ENCODE assay signal across 1 cellular context in the genomic region with DNA sequence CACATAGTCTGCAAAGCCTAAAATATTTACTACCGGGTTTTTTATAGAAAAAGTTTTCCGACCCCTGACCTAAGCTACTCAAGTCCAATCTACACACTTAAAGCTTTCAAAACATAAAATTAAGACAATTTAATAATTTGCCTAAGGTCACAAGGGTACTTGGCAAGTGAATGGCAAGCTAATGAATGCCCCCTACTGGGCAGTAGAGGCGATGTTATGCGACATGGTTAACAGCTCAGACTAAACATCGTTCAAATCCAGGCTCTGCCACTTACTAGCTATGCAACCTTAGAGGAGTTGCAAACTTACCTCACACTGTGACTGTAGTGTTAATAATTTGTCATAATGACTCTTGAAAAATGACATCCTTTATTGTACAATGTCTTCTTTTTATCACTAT.
TF ChIP-seq lines count a peak whose summit lies in the region.

No MANE protein-coding gene starts in this region.

TF ChIP-seq in WTC11, 78 proteins besides CTCF, POLR2A, EP300 and RAD21 (continued from another document):
- TF ChIP-seq, protein P1, sequence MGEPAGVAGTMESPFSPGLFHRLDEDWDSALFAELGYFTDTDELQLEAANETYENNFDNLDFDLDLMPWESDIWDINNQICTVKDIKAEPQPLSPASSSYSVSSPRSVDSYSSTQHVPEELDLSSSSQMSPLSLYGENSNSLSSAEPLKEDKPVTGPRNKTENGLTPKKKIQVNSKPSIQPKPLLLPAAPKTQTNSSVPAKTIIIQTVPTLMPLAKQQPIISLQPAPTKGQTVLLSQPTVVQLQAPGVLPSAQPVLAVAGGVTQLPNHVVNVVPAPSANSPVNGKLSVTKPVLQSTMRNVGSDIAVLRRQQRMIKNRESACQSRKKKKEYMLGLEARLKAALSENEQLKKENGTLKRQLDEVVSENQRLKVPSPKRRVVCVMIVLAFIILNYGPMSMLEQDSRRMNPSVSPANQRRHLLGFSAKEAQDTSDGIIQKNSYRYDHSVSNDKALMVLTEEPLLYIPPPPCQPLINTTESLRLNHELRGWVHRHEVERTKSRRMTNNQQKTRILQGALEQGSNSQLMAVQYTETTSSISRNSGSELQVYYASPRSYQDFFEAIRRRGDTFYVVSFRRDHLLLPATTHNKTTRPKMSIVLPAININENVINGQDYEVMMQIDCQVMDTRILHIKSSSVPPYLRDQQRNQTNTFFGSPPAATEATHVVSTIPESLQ (CRISPR knock-in tag; IDR thresholded peaks at IDR 0.05), result no peak
- TF ChIP-seq, protein P2, sequence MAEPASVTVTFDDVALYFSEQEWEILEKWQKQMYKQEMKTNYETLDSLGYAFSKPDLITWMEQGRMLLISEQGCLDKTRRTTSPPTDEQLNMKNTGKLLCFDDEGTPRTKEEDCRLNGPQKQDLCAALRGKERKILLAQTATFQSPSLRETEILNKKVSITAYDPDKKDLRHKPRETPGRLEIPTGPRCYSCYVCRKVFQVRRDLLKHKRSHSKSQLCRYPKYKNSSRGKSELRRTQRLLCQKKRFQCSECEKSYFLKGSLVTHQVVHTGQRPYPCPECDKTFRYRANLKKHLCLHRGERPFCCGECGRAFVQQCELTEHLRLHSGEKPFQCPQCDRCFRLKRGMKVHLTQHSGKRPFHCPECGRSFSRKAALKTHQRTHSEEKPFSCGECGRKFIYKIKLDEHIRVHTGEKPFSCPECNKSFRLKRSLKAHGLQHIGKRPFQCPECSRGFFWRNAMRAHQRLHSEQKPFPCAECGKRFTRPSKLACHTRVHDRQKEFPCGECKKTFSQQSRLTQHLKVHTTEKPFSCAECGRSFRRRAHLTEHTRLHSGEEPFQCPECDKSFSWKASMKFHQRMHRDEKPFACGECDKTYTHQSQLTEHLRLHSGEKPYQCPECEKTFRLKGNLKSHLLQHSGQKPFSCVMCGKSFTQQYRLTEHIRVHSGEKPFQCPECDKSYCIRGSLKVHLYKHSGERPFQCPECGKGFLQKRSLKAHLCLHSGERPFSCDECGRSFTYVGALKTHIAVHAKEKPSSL (CRISPR knock-in tag; conservative IDR thresholded peaks at IDR 0.05), result no peak
- TF ChIP-seq, protein P3, sequence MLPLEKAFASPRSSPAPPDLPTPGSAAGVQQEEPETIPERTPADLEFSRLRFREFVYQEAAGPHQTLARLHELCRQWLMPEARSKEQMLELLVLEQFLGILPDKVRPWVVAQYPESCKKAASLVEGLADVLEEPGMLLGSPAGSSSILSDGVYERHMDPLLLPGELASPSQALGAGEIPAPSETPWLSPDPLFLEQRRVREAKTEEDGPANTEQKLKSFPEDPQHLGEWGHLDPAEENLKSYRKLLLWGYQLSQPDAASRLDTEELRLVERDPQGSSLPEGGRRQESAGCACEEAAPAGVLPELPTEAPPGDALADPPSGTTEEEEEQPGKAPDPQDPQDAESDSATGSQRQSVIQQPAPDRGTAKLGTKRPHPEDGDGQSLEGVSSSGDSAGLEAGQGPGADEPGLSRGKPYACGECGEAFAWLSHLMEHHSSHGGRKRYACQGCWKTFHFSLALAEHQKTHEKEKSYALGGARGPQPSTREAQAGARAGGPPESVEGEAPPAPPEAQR (CRISPR knock-in tag; IDR thresholded peaks at IDR 0.05), result no peak
